Comparison of ENCODE assay signal across 2 cellular contexts in the genomic region with DNA sequence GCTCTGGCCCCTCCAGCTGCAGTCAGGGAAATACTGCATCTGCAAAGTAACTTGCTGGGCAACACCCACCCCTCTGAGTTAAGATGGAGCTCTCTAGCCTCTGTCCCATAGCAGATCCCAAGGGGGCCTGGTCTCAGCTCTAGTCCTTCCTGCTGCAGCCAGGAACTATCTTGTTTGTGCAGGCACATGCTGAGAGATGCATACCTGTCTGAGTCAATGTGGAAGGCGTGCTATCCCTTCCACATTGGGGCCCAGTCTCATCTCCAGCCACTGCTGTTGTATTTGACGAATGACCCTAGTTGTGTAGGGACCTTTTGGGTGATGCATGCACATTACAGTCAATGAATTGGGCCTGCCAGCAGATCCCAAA.
TF ChIP-seq lines count a peak whose summit lies in the region.

No MANE protein-coding gene starts in this region.

TF ChIP-seq in GM12891, 5 proteins besides CTCF, POLR2A, EP300 and RAD21:
- TF ChIP-seq POLR2AphosphoS5 (IDR thresholded peaks at IDR 0.05; ENCODE audit: low read depth, low read length) (no peak), TAF1 (IDR thresholded peaks at IDR 0.05; ENCODE audit: low read depth, low read length) (no peak), POU2F2 (IDR thresholded peaks at IDR 0.05; ENCODE audit: low read depth, low read length) (no peak), SPI1 (IDR thresholded peaks at IDR 0.05; ENCODE audit: low read depth, low read length) (no peak), PAX5 (IDR thresholded peaks at IDR 0.05; ENCODE audit: insufficient read depth, low read length, severe bottlenecking) (no peak)

TF ChIP-seq in IMR-90, 13 proteins besides CTCF, POLR2A, EP300 and RAD21:
- no peak for TF ChIP-seq SMC3 (IDR thresholded peaks at IDR 0.05; ENCODE audit: low read depth, low read length)
- no peak for TF ChIP-seq MAZ (IDR thresholded peaks at IDR 0.05; ENCODE audit: borderline replicate concordance, low read depth, low read length)
- TF ChIP-seq BHLHE40 (IDR thresholded peaks at IDR 0.05; ENCODE audit: low read depth, low read length): no peak
- no peak for TF ChIP-seq NFE2L2 (IDR thresholded peaks at IDR 0.05; ENCODE audit: low read depth, low read length)
- TF ChIP-seq, protein P1, sequence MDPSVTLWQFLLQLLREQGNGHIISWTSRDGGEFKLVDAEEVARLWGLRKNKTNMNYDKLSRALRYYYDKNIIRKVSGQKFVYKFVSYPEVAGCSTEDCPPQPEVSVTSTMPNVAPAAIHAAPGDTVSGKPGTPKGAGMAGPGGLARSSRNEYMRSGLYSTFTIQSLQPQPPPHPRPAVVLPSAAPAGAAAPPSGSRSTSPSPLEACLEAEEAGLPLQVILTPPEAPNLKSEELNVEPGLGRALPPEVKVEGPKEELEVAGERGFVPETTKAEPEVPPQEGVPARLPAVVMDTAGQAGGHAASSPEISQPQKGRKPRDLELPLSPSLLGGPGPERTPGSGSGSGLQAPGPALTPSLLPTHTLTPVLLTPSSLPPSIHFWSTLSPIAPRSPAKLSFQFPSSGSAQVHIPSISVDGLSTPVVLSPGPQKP (IDR thresholded peaks at IDR 0.05; ENCODE audit: borderline replicate concordance, low read depth, low read length): no peak
